Comparison of ENCODE assay signal across 8 cellular contexts in genomic region chr3:120596853-120597223, GRCh38. TPM values are rescaled to one million over a fixed set of nuclear protein-coding genes. Genes with fewer than 3 reads are reported as not detected.
A peak's percentile ranks its signal among the peaks of the same experiment; 100 is the strongest.
DNase-seq lines count a peak whose midpoint lies in the region; ATAC-seq and TF ChIP-seq lines count a peak whose summit lies in the region.

No MANE protein-coding gene starts in this region.

- CTCF ChIA-PET in HEK293 (lab: Yijun Ruan, JAX) (no interaction called here), activated B cell treated with CpG ODN at 0.5 μM for 24 hours (lab: Charles Lee) (interaction anchor here (1.6 to 1.8 kb wide), 2 partner anchors 29 to 38 kb away, joined by 5 to 9 read pairs; no protein-coding TSS in a partner anchor)

- H4K20me1 ChIP-seq in hepatocyte (ENCODE audit: insufficient read depth, poor library complexity, severe bottlenecking) (peaks cover 13% of the 10 kb centered on the region), smooth muscle cell (ENCODE audit: low read depth) (peaks cover 21% of the 10 kb centered on the region)

- POLR2A ChIA-PET in HEK293 (lab: Yijun Ruan, JAX) (interaction anchor here (1.8 to 1.9 kb wide), 2 partner anchors 145 to 502 kb away, joined by 4 to 8 read pairs; partner anchors contain the start of genes GTF2E1 and RABL3), activated B cell treated with CpG ODN at 0.5 μM for 24 hours (lab: Charles Lee) (interaction anchor here (1.0 to 3.0 kb wide), 6 partner anchors 91 to 1787 kb away, joined by 3 to 21 read pairs (median 6); partner anchors contain the start of genes FAM162A, GSK3B, GTF2E1 and LRRC58)

- H3K4me1 ChIP-seq in HEK293 (ENCODE audit: control insufficient read depth, insufficient read depth, low read length): no peaks in the 10 kb centered on the region
- H3K4me1 ChIP-seq in hepatocyte (ENCODE audit: insufficient read depth): peaks cover 34% of the 10 kb centered on the region
- peaks cover 17% of the 10 kb centered on the region for H3K4me1 ChIP-seq in smooth muscle cell (ENCODE audit: low read depth)

- 50% methylated on average over 3 of the region's 3 CpGs for WGBS in hepatocyte (ENCODE audit: low lambda C conversion rate, missing lambda C conversion rate)
- WGBS in smooth muscle cell (ENCODE audit: low lambda C conversion rate): 49% methylated on average over 3 of the region's 3 CpGs

- peak overlapping the region; percentile 97 for H3K9ac ChIP-seq in smooth muscle cell (ENCODE audit: low read depth)

- H3K27ac Mint-ChIP-seq in activated B cell treated with CpG ODN at 0.5 μM for 24 hours: peak overlapping the region; percentile 94

- H3K27me3 ChIP-seq in hepatocyte (no peaks in the 10 kb centered on the region), smooth muscle cell (ENCODE audit: low read depth) (no peaks in the 10 kb centered on the region)

- no peaks in the 10 kb centered on the region for H3K9me2 ChIP-seq in hepatocyte (replicated peaks; ENCODE audit: insufficient read depth)

- H3K27me3 Mint-ChIP-seq in activated B cell treated with CpG ODN at 0.5 μM for 24 hours: peaks cover 2% of the 10 kb centered on the region

- TF ChIP-seq CTCF in HEK293 (tag by site-specific recombination; IDR thresholded peaks at IDR 0.05) (no peak), activated B cell treated with CpG ODN at 0.5 μM for 24 hours (IDR thresholded peaks at IDR 0.05) (no peak), hepatocyte (IDR thresholded peaks at IDR 0.05; ENCODE audit: poor library complexity) (no peak), smooth muscle cell (IDR thresholded peaks at IDR 0.05; ENCODE audit: borderline replicate concordance, insufficient read depth, poor library complexity, severe bottlenecking) (no peak)

- H3K79me2 ChIP-seq in hepatocyte (peaks cover 39% of the 10 kb centered on the region), smooth muscle cell (ENCODE audit: low read depth) (peaks cover 35% of the 10 kb centered on the region)

- peak overlapping the region; percentile 96 for H3K4me3 Mint-ChIP-seq in activated B cell treated with CpG ODN at 0.5 μM for 24 hours

- H2AFZ ChIP-seq in hepatocyte (peak overlapping the region; percentile 58), smooth muscle cell (ENCODE audit: low read depth) (peak overlapping the region; percentile 85)

- no peak for ATAC-seq in activated B cell treated with CpG ODN at 0.5 μM for 24 hours (ENCODE audit: low read depth)
- no peak for ATAC-seq in HG03175 (IDR thresholded peaks at IDR 0.05; ENCODE audit: unreplicated experiment)

- peaks cover 11% of the 10 kb centered on the region for H3K4me1 Mint-ChIP-seq in activated B cell treated with CpG ODN at 0.5 μM for 24 hours

- H3K36me3 ChIP-seq in HEK293 (ENCODE audit: control insufficient read depth in 2 of 2, insufficient read depth in 1 of 2, low read length in 2 of 2) (peaks cover 13 to 43% of the 10 kb centered on the region in 2 experiments), hepatocyte (replicated peaks; ENCODE audit: insufficient read depth, low read depth) (no peaks in the 10 kb centered on the region), smooth muscle cell (ENCODE audit: low read depth) (peaks cover 11% of the 10 kb centered on the region)

- peaks cover 36% of the 10 kb centered on the region for H3F3A ChIP-seq in smooth muscle cell (ENCODE audit: low read depth)

- DNase-seq in activated B cell treated with CpG ODN at 0.5 μM for 24 hours (no peak), hepatocyte (ENCODE audit: low spot score) (no peak), smooth muscle cell (lab: John Stamatoyannopoulos, UW; ENCODE audit: unreplicated experiment) (no peak), HPDE6-E6E7 (ENCODE audit: extremely low spot score) (no peak), posterior cingulate gyrus (no peak), NOMO-1 treated with dmso at 0.1 percent for 144 hours (lab: John Stamatoyannopoulos, UW; ENCODE audit: unreplicated experiment) (no peak)

- H3K4me3 ChIP-seq in HEK293 (ENCODE audit: low read depth, low read length) (peak overlapping the region; percentile 93), hepatocyte (peak overlapping the region; percentile 39), smooth muscle cell (peak overlapping the region; percentile 78)

- H3K4me2 ChIP-seq in hepatocyte (peak overlapping the region; percentile 83), smooth muscle cell (peak overlapping the region; percentile 93)

- intact Hi-C loops in activated B cell treated with CpG ODN at 0.5 μM for 24 hours (cut with micrococcal nuclease) (loop anchor here (1.0 to 5.0 kb wide), 7 partner anchors 39 to 1355 kb away; partner anchors contain the start of genes B4GALT4, GSK3B, GTF2E1 and LRRC58), posterior cingulate gyrus (cut with DNase I) (loop anchor here (1.0 kb wide), 1 partner anchor 145 kb away; the partner anchor contains the start of genes GTF2E1 and RABL3)

- H3K9me3 ChIP-seq in HEK293 (ENCODE audit: control insufficient read depth, insufficient read depth, low read depth, low read length) (no peaks in the 10 kb centered on the region), hepatocyte (ENCODE audit: low read depth) (no peaks in the 10 kb centered on the region), smooth muscle cell (replicated peaks; ENCODE audit: low read depth) (no peaks in the 10 kb centered on the region)

- peaks cover 22% of the 10 kb centered on the region for H3K36me3 Mint-ChIP-seq in activated B cell treated with CpG ODN at 0.5 μM for 24 hours (ENCODE audit: low read depth)

- no peaks in the 10 kb centered on the region for H3K9me3 Mint-ChIP-seq in activated B cell treated with CpG ODN at 0.5 μM for 24 hours

- H3K27ac ChIP-seq in HEK293 (ENCODE audit: extremely low read depth, low read depth, low read length) (peak overlapping the region; percentile 70; the same call in 1 of the 2 replicates), hepatocyte (peak overlapping the region; percentile 93), smooth muscle cell (ENCODE audit: low read depth) (peak overlapping the region; percentile 91)

TF ChIP-seq in HEK293, 187 proteins besides CTCF, POLR2A, EP300 and RAD21:
- TF ChIP-seq SP3 (tag by site-specific recombination; IDR thresholded peaks at IDR 0.05): no peak
- peak; percentile 13; the same call in 1 of the 2 replicates for TF ChIP-seq ZNF335 (tag by site-specific recombination; conservative IDR thresholded peaks at IDR 0.05)
- TF ChIP-seq, protein P1, sequence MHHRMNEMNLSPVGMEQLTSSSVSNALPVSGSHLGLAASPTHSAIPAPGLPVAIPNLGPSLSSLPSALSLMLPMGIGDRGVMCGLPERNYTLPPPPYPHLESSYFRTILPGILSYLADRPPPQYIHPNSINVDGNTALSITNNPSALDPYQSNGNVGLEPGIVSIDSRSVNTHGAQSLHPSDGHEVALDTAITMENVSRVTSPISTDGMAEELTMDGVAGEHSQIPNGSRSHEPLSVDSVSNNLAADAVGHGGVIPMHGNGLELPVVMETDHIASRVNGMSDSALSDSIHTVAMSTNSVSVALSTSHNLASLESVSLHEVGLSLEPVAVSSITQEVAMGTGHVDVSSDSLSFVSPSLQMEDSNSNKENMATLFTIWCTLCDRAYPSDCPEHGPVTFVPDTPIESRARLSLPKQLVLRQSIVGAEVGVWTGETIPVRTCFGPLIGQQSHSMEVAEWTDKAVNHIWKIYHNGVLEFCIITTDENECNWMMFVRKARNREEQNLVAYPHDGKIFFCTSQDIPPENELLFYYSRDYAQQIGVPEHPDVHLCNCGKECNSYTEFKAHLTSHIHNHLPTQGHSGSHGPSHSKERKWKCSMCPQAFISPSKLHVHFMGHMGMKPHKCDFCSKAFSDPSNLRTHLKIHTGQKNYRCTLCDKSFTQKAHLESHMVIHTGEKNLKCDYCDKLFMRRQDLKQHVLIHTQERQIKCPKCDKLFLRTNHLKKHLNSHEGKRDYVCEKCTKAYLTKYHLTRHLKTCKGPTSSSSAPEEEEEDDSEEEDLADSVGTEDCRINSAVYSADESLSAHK (tag by site-specific recombination; IDR thresholded peaks at IDR 0.05): no peak
- no peak for TF ChIP-seq ZNF596 (tag by site-specific recombination; IDR thresholded peaks at IDR 0.05)
- TF ChIP-seq ZNF660 (tag by site-specific recombination; IDR thresholded peaks at IDR 0.05): 0 out of 2 replicates have a peak, but pooled peaks have one; percentile 1
- no peak for TF ChIP-seq SP7 (tag by site-specific recombination; IDR thresholded peaks at IDR 0.05)
- TF ChIP-seq SCRT1 (tag by site-specific recombination; IDR thresholded peaks at IDR 0.05; ENCODE audit: borderline replicate concordance): no peak

RNA-seq across cellular contexts. Expression of gene NDUFB4, which starts 0.7 kb away (rescaled TPM):
- total RNA-seq in activated B cell treated with CpG ODN at 0.5 μM for 24 hours: 80.4 and 86.3 TPM in 2 replicates
- 101 and 114 TPM in 2 replicates for total RNA-seq in hepatocyte
- polyA plus RNA-seq in hepatocyte: 290 and 318 TPM in 2 replicates
- total RNA-seq in smooth muscle cell: 175 and 270 TPM in 2 replicates
- polyA plus RNA-seq in smooth muscle cell: 484 and 493 TPM in 2 replicates

Comparison
In these comparisons a context has a peak if more than half of its experiments do, and no peak if none do; other contexts are left out.
1. H3K4me3 ChIP-seq: peak in every context shown above with its lines; median percentile 93 in HEK293; 78 in smooth muscle cell; 39 in hepatocyte.